In genomic region chr1:201882665-201883132, GRCh38 we compare ENCODE assay signal across 8 cellular contexts. TPM values are rescaled to one million over a fixed set of nuclear protein-coding genes. Genes with fewer than 3 reads are reported as not detected.
DNase-seq lines count a peak whose midpoint lies in the region; ATAC-seq and TF ChIP-seq lines count a peak whose summit lies in the region.
"Had no signal": no experiment of that assay in that cellular context is flagged by ENCODE, and none has a peak within 500 bp of the region (broad histone marks: within the 10 kb centered on the region; RNA-seq: fewer than 3 reads in every experiment).

No MANE protein-coding gene starts in this region.

- H3K4me1 ChIP-seq in left lung (peaks cover 8 to 32% of the 10 kb centered on the region in 2 donors), ovary (ENCODE audit: insufficient read depth) (peaks cover 14% of the 10 kb centered on the region)

- H3K4me3 ChIP-seq in WI38 (ENCODE audit: low read depth, low read length) (no peak overlapping the region), left lung (no peak overlapping the region), ovary (no peak overlapping the region)

- H3K36me3 ChIP-seq in left lung: no peaks in the 10 kb centered on the region
- no peaks in the 10 kb centered on the region for H3K36me3 ChIP-seq in ovary

- H3K27ac ChIP-seq in left lung (peak overlapping the region in 1 of 2 donors; percentile 45), ovary (no peak overlapping the region)
- H3K27ac ChIP-seq: VCaP had no signal

- WGBS in ovary, 3 donors: 59 to 76% (median 69%) methylated on average over 2 of the region's 2 CpGs

- TF ChIP-seq POLR2A in ovary (IDR thresholded peaks at IDR 0.05): no peak

- TF ChIP-seq CTCF in WI38 (IDR thresholded peaks at IDR 0.05; ENCODE audit: low read depth, low read length) (peak; percentile 20; the same call in 1 of the 2 replicates), left lung (IDR thresholded peaks at IDR 0.05) (no peak), ovary (IDR thresholded peaks at IDR 0.05) (no peak)

- intact Hi-C loops in left lung (cut with DNase I): loop anchor here (5.0 to 10.0 kb wide), 2 partner anchors 92 to 95 kb away; no protein-coding TSS in a partner anchor
- intact Hi-C loops in ovary (cut with DNase I): no loop called here

- peak in 1 of 2 donors; percentile 67 for DNase-seq in left lung
- DNase-seq in ovary: no peak

- H3K27me3 ChIP-seq in left lung (peaks cover 0 to 16% of the 10 kb centered on the region in 2 donors), ovary (no peaks in the 10 kb centered on the region)

- H3K9me3 ChIP-seq in left lung: no peaks in the 10 kb centered on the region
- H3K9me3 ChIP-seq in ovary: no peaks in the 10 kb centered on the region

- peak; percentile 55 for ATAC-seq in GM18499 (IDR thresholded peaks at IDR 0.05; ENCODE audit: insufficient read depth, unreplicated experiment)
- peak; percentile 48 for ATAC-seq in HG03571 (IDR thresholded peaks at IDR 0.05; ENCODE audit: unreplicated experiment)
- peak; percentile 22 for ATAC-seq in left lung
- no peak for ATAC-seq in HG02623 (IDR thresholded peaks at IDR 0.05; ENCODE audit: unreplicated experiment)
- no peak for ATAC-seq in HG02885 (IDR thresholded peaks at IDR 0.05; ENCODE audit: poor library complexity, unreplicated experiment)

- no peak for TF ChIP-seq EP300 in ovary (IDR thresholded peaks at IDR 0.05)

RNA-seq across cellular contexts. Expression of gene SHISA4, which starts 6.0 kb away (rescaled TPM):
- 10 to 100 TPM; 12.7 to 26.1 TPM for total RNA-seq in left lung
- total RNA-seq in ovary: 10 to 100 TPM; 16.8 to 37.9 (median 26.4) TPM
- polyA plus RNA-seq in ovary: 10 to 100 TPM; 11.3 to 29.9 TPM

RNA-seq across cellular contexts. Expression of gene IPO9, which starts 53.7 kb away (rescaled TPM):
- total RNA-seq in left lung: 10 to 100 TPM; 49.3 to 59.2 TPM
- 10 to 100 TPM; 12.9 to 43.8 (median 40.7) TPM for total RNA-seq in ovary
- polyA plus RNA-seq in ovary: 10 to 100 TPM; 15.7 to 34.3 TPM

Comparison
In these comparisons a context has a peak if more than half of its experiments do, and no peak if none do; other contexts are left out.
1. ATAC-seq: peak in GM18499 (single experiment), HG03571 (single experiment) and left lung (single experiment); none in HG02623 (single experiment) and HG02885 (single experiment).
2. intact Hi-C loops: an anchor here in left lung (5.0 to 10.0 kb wide); none called in ovary.